In genomic region chr14:53381879-53382278, GRCh38 we compare ENCODE assay signal across 37 cellular contexts.
A peak's percentile ranks its signal among the peaks of the same experiment; 100 is the strongest.
DNase-seq lines count a peak whose midpoint lies in the region; ATAC-seq, FAIRE-seq and TF ChIP-seq lines count a peak whose summit lies in the region.
"Had no signal": no experiment of that assay in that cellular context is flagged by ENCODE, and none has a peak within 500 bp of the region (broad histone marks: within the 10 kb centered on the region; RNA-seq: fewer than 3 reads in every experiment).

No MANE protein-coding gene starts in this region.

- H3K9me3 ChIP-seq in IMR-90 (ENCODE audit: control insufficient read depth, insufficient read depth, low read length): no peaks in the 10 kb centered on the region
- no peaks in the 10 kb centered on the region for H3K9me3 ChIP-seq in naive thymus-derived CD4-positive, alpha-beta T cell (ENCODE audit: control insufficient read depth in 2 of 3, low read length in 3 of 3)
- H3K9me3 ChIP-seq: A549; BE2C; BLaER1; BLaER1 treated with 17β-estradiol and CSF1 and Interleukin-3, amounts not matched to agents 10 nM and 100 nM; Caco-2 had no signal

- no peak overlapping the region for H2BK20ac ChIP-seq in IMR-90 (ENCODE audit: low read depth, low read length)

- no peak overlapping the region for H3K23ac ChIP-seq in IMR-90 (ENCODE audit: low read depth, low read length)

- no peaks in the 10 kb centered on the region for H3K27me3 Mint-ChIP-seq in activated naive CD8-positive, alpha-beta T cell treated with anti-CD3 and anti-CD28 coated beads for 36 hours
- H3K27me3 Mint-ChIP-seq in activated naive CD8-positive, alpha-beta T cell treated with anti-CD3 and anti-CD28 coated beads, Interleukin-2, amount 50 U/mL, for 24 hours: no peaks in the 10 kb centered on the region
- no peaks in the 10 kb centered on the region for H3K27me3 Mint-ChIP-seq in naive thymus-derived CD4-positive, alpha-beta T cell
- H3K27me3 Mint-ChIP-seq: B cell; CD4-positive, alpha-beta memory T cell; CD4-positive, alpha-beta T cell; CD4-positive, CD25-positive, alpha-beta regulatory T cell had no signal

- peaks cover 48% of the 10 kb centered on the region for H3K4me1 Mint-ChIP-seq in activated naive CD8-positive, alpha-beta T cell treated with anti-CD3 and anti-CD28 coated beads for 36 hours
- peaks cover 15% of the 10 kb centered on the region for H3K4me1 Mint-ChIP-seq in activated naive CD8-positive, alpha-beta T cell treated with anti-CD3 and anti-CD28 coated beads, Interleukin-2, amount 50 U/mL, for 24 hours
- peaks cover 0 to 2% (median 0%) of the 10 kb centered on the region in 7 donors for H3K4me1 Mint-ChIP-seq in naive thymus-derived CD4-positive, alpha-beta T cell
- H3K4me1 Mint-ChIP-seq: B cell; CD14-positive monocyte; CD4-positive, alpha-beta memory T cell; CD4-positive, CD25-positive, alpha-beta regulatory T cell; CD8-positive, alpha-beta memory T cell had no signal

- peaks cover 3% of the 10 kb centered on the region for H3K9me3 Mint-ChIP-seq in activated naive CD8-positive, alpha-beta T cell treated with anti-CD3 and anti-CD28 coated beads for 36 hours
- H3K9me3 Mint-ChIP-seq in activated naive CD8-positive, alpha-beta T cell treated with anti-CD3 and anti-CD28 coated beads, Interleukin-2, amount 50 U/mL, for 24 hours: no peaks in the 10 kb centered on the region
- no peaks in the 10 kb centered on the region for H3K9me3 Mint-ChIP-seq in naive thymus-derived CD4-positive, alpha-beta T cell
- H3K9me3 Mint-ChIP-seq: CD4-positive, alpha-beta memory T cell; CD8-positive, alpha-beta memory T cell; CD8-positive, alpha-beta T cell had no signal

- no peak overlapping the region for H4K91ac ChIP-seq in IMR-90 (ENCODE audit: insufficient read depth, low read depth, low read length)

- H3K14ac ChIP-seq in IMR-90 (replicated peaks; ENCODE audit: low read depth, low read length): no peak overlapping the region

- H3K56ac ChIP-seq in IMR-90 (ENCODE audit: extremely low read depth, insufficient read depth, low read length): no peak overlapping the region

- no peak overlapping the region for H3K4me3 ChIP-seq in IMR-90 (ENCODE audit: insufficient read depth, low read depth, low read length)
- H3K4me3 ChIP-seq in naive thymus-derived CD4-positive, alpha-beta T cell (ENCODE audit: low read length): no peak overlapping the region
- H3K4me3 ChIP-seq: A549; BLaER1; BLaER1 treated with 17β-estradiol and CSF1 and Interleukin-3, amounts not matched to agents 10 nM and 100 nM had no signal

- no peaks in the 10 kb centered on the region for H3K27me3 ChIP-seq in IMR-90 (ENCODE audit: control insufficient read depth, insufficient read depth, low read length)
- no peaks in the 10 kb centered on the region for H3K27me3 ChIP-seq in naive thymus-derived CD4-positive, alpha-beta T cell (ENCODE audit: control insufficient read depth in 2 of 2, insufficient read depth in 2 of 2, low read length in 2 of 2)
- H3K27me3 ChIP-seq: BLaER1; BLaER1 treated with 17β-estradiol and CSF1 and Interleukin-3, amounts not matched to agents 10 nM and 100 nM had no signal

- H3K27ac Mint-ChIP-seq in activated naive CD8-positive, alpha-beta T cell treated with anti-CD3 and anti-CD28 coated beads for 36 hours: peak overlapping the region; percentile 88
- no peak overlapping the region for H3K27ac Mint-ChIP-seq in activated naive CD8-positive, alpha-beta T cell treated with anti-CD3 and anti-CD28 coated beads, Interleukin-2, amount 50 U/mL, for 24 hours
- H3K27ac Mint-ChIP-seq in naive thymus-derived CD4-positive, alpha-beta T cell: no peak overlapping the region
- H3K27ac Mint-ChIP-seq: B cell; CD14-positive monocyte; CD4-positive, alpha-beta memory T cell; CD4-positive, alpha-beta T cell; CD4-positive, CD25-positive, alpha-beta regulatory T cell; CD8-positive, alpha-beta memory T cell; CD8-positive, alpha-beta T cell had no signal

- H2AK5ac ChIP-seq in IMR-90 (ENCODE audit: low read depth, low read length): peak overlapping the region; percentile 12; the same call in 1 of the 2 replicates

- dilution Hi-C loops in IMR-90 (cut with HindIII; ENCODE audit: low sequenced_read_pairs, unreplicated experiment): no loop called here

- WGBS in IMR-90 (ENCODE audit: extremely low coverage in 2 of 2, insufficient read length in 1 of 2), 2 experiments: 100% methylated on average over 1 of the region's 2 CpGs; no CpG with 5 or more reads in 1 of the 2 experiments

- no peaks in the 10 kb centered on the region for H3K9me1 ChIP-seq in IMR-90 (ENCODE audit: insufficient read depth, low read length)

- no peak for TF ChIP-seq CTCF in IMR-90 (conservative IDR thresholded peaks at IDR 0.05; ENCODE audit: low read depth, low read length)

- no peak for TF ChIP-seq POLR2A in IMR-90 (IDR thresholded peaks at IDR 0.05; ENCODE audit: low read depth, low read length)

- BruUV-seq in IMR-90 (replicated peaks; lab: Mats Ljungman, UMichigan): no TSS peak

- H2BK120ac ChIP-seq in IMR-90 (ENCODE audit: low read depth, low read length): no peak overlapping the region

- H3K4me3 Mint-ChIP-seq in activated naive CD8-positive, alpha-beta T cell treated with anti-CD3 and anti-CD28 coated beads for 36 hours: no peak overlapping the region
- H3K4me3 Mint-ChIP-seq in activated naive CD8-positive, alpha-beta T cell treated with anti-CD3 and anti-CD28 coated beads, Interleukin-2, amount 50 U/mL, for 24 hours: no peak overlapping the region
- H3K4me3 Mint-ChIP-seq in naive thymus-derived CD4-positive, alpha-beta T cell: no peak overlapping the region
- H3K4me3 Mint-ChIP-seq: B cell; CD14-positive monocyte; CD4-positive, alpha-beta memory T cell; CD4-positive, alpha-beta T cell; CD4-positive, CD25-positive, alpha-beta regulatory T cell; CD8-positive, alpha-beta memory T cell; CD8-positive, alpha-beta T cell had no signal

- CTCF ChIA-PET in IMR-90 (lab: Yijun Ruan, JAX): no interaction called here
- CTCF ChIA-PET in naive thymus-derived CD4-positive, alpha-beta T cell (lab: Charles Lee): no interaction called here

- POLR2A ChIA-PET in IMR-90 (lab: Charles Lee; ENCODE audit: unreplicated experiment): no interaction called here
- POLR2A ChIA-PET in naive thymus-derived CD4-positive, alpha-beta T cell (lab: Charles Lee): no interaction called here

- no peak overlapping the region for H4K8ac ChIP-seq in IMR-90 (ENCODE audit: low read depth in 2 of 2, low read length in 2 of 2)

- no peak overlapping the region for H3K18ac ChIP-seq in IMR-90 (ENCODE audit: low read depth, low read length)

- H2BK5ac ChIP-seq in IMR-90 (ENCODE audit: low read depth, low read length, poor library complexity, severe bottlenecking): no peak overlapping the region

- intact Hi-C loops in IMR-90 (cut with micrococcal nuclease): no loop called here
- intact Hi-C loops in naive thymus-derived CD4-positive, alpha-beta T cell (cut with micrococcal nuclease): no loop called here

- no peaks in the 10 kb centered on the region for H3K36me3 ChIP-seq in IMR-90 (ENCODE audit: control insufficient read depth, insufficient read depth, low read length)
- H3K36me3 ChIP-seq in naive thymus-derived CD4-positive, alpha-beta T cell (ENCODE audit: control insufficient read depth in 2 of 3, insufficient read depth in 3 of 3, low read length in 3 of 3): no peaks in the 10 kb centered on the region
- H3K36me3 ChIP-seq: BE2C; BLaER1; BLaER1 treated with 17β-estradiol and CSF1 and Interleukin-3, amounts not matched to agents 10 nM and 100 nM had no signal

- no peaks in the 10 kb centered on the region for H3K79me1 ChIP-seq in IMR-90 (ENCODE audit: low read depth in 1 of 2, low read length in 2 of 2)

- H3K27ac ChIP-seq in IMR-90 (ENCODE audit: insufficient read depth, low read length): no peak overlapping the region
- H3K27ac ChIP-seq in naive thymus-derived CD4-positive, alpha-beta T cell (ENCODE audit: low read depth, low read length): no peak overlapping the region
- H3K27ac ChIP-seq: 22Rv1; A549; BLaER1; BLaER1 treated with 17β-estradiol and CSF1 and Interleukin-3, amounts not matched to agents 10 nM and 100 nM; C4-2B had no signal

- no peak for DNase-seq in activated naive CD8-positive, alpha-beta T cell treated with anti-CD3 and anti-CD28 coated beads for 36 hours
- no peak for DNase-seq in activated naive CD8-positive, alpha-beta T cell treated with anti-CD3 and anti-CD28 coated beads, Interleukin-2, amount 50 U/mL, for 24 hours
- DNase-seq in IMR-90: no peak
- DNase-seq in naive thymus-derived CD4-positive, alpha-beta T cell: no peak
- DNase-seq in urothelium cell line (ENCODE audit: low spot score): no peak
- DNase-seq in activated CD4-positive, CD25-positive, alpha-beta regulatory T cell (lab: John Stamatoyannopoulos, UW): no peak
- DNase-seq in activated CD4-positive, alpha-beta T cell treated with anti-CD3 and anti-CD28 coated beads for 4 hours: no peak
- no peak for DNase-seq in left lobe of liver (ENCODE audit: low spot score)
- DNase-seq: 8988T; ACHN; AML-193; BE2C; C1 segment of cervical spinal cord; Caco-2; Calu3; CD4-positive, alpha-beta memory T cell; CD4-positive, alpha-beta T cell; CD4-positive, CD25-positive, alpha-beta regulatory T cell; CD8-positive, alpha-beta memory T cell; CD8-positive, alpha-beta T cell; COR-L47; DMS 273 treated with DMSO at 0.1 percent for 48 hours; DMS153; DMS53; DMS79; DMS79 treated with DMSO at 0.1 percent for 48 hours; DND-41; EL had no signal

- no peak overlapping the region for H2BK15ac ChIP-seq in IMR-90 (ENCODE audit: low read depth, low read length)

- no peak overlapping the region for H2AFZ ChIP-seq in IMR-90 (replicated peaks; ENCODE audit: low read length, poor library complexity)

- H3K36me3 Mint-ChIP-seq in activated naive CD8-positive, alpha-beta T cell treated with anti-CD3 and anti-CD28 coated beads for 36 hours: peaks cover 4% of the 10 kb centered on the region
- H3K36me3 Mint-ChIP-seq in activated naive CD8-positive, alpha-beta T cell treated with anti-CD3 and anti-CD28 coated beads, Interleukin-2, amount 50 U/mL, for 24 hours (ENCODE audit: low read depth): no peaks in the 10 kb centered on the region
- H3K36me3 Mint-ChIP-seq in naive thymus-derived CD4-positive, alpha-beta T cell: no peaks in the 10 kb centered on the region
- H3K36me3 Mint-ChIP-seq: CD14-positive monocyte; CD4-positive, alpha-beta memory T cell; CD4-positive, CD25-positive, alpha-beta regulatory T cell; CD8-positive, alpha-beta T cell had no signal

- FAIRE-seq in urothelium cell line (lab: Jason Lieb, UNC): peak; percentile 70
- FAIRE-seq: A204.1, D721Med had no signal

- H4K5ac ChIP-seq in IMR-90 (ENCODE audit: low read depth, low read length): no peak overlapping the region

- in situ Hi-C loops in IMR-90 (cut with MboI; ENCODE audit: low sequenced_read_pairs): no loop called here

- no peak overlapping the region for H2AK9ac ChIP-seq in IMR-90 (replicated peaks; ENCODE audit: low read depth, low read length, poor library complexity)

- H3K4me1 ChIP-seq in IMR-90 (ENCODE audit: control insufficient read depth, insufficient read depth, low read length): no peaks in the 10 kb centered on the region
- no peaks in the 10 kb centered on the region for H3K4me1 ChIP-seq in naive thymus-derived CD4-positive, alpha-beta T cell (ENCODE audit: control insufficient read depth in 2 of 2, insufficient read depth in 2 of 2, low read length in 2 of 2)
- H3K4me1 ChIP-seq: A549, BE2C, Caco-2 had no signal

- no peaks in the 10 kb centered on the region for H4K20me1 ChIP-seq in IMR-90 (ENCODE audit: insufficient read depth, low read length)
- H4K20me1 ChIP-seq: BLaER1; BLaER1 treated with 17β-estradiol and CSF1 and Interleukin-3, amounts not matched to agents 10 nM and 100 nM had no signal

- ATAC-seq in activated naive CD8-positive, alpha-beta T cell treated with anti-CD3 and anti-CD28 coated beads, Interleukin-2, amount 50 U/mL, for 24 hours: no peak
- no peak for ATAC-seq in IMR-90 (ENCODE audit: low read depth)
- peak; percentile 57 for ATAC-seq in naive thymus-derived CD4-positive, alpha-beta T cell
- no peak for ATAC-seq in left lobe of liver
- ATAC-seq: A549; CD8-positive, alpha-beta T cell had no signal

- H3K9ac ChIP-seq in IMR-90 (ENCODE audit: low read depth, low read length): no peak overlapping the region
- H3K9ac ChIP-seq: BLaER1; BLaER1 treated with 17β-estradiol and CSF1 and Interleukin-3, amounts not matched to agents 10 nM and 100 nM had no signal

- no peak for TF ChIP-seq RAD21 in IMR-90 (IDR thresholded peaks at IDR 0.05; ENCODE audit: low read length)

- no peak overlapping the region for H3K4me2 ChIP-seq in IMR-90 (ENCODE audit: low read depth, low read length)
- H3K4me2 ChIP-seq: A549; BLaER1; BLaER1 treated with 17β-estradiol and CSF1 and Interleukin-3, amounts not matched to agents 10 nM and 100 nM had no signal

- H3K4ac ChIP-seq in IMR-90 (ENCODE audit: low read depth, low read length): no peak overlapping the region
